In the genomic region with DNA sequence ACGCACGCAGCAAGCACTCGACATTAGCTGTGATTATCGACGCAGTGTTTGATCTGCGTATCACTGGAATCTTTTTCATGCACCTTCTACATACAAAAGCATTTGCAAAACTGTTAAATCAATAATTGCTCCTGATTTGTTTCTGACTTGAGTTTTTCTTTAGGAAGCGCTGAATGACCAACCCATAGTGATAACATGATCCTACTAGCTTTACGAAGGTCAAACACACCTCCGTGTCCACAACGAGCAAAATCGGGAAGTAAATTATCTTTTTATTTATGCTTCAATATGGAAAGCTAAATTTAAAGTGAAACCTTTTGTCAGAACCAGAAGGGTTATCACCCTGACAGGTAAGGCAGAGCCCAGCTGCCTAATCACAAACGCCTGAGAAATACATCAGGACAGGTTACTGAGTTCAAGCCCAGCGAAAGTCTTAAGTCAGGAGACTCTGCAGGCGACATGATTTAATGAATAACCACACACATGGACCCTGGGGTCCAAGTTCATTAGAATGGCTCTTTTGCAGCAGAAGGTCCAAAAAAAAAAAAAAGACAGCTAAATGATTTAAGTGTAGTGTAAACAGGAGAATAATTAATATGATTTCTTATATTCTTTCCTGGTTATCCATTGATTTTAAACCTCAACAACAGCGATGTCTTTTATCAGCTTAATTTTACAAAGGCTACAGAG, we compare ENCODE assay signal across 27 cellular contexts.
DNase-seq lines count a peak whose midpoint lies in the region; ATAC-seq and TF ChIP-seq lines count a peak whose summit lies in the region.
"Had no signal": no experiment of that assay in that cellular context is flagged by ENCODE, and none has a peak within 500 bp of the region (broad histone marks: within the 10 kb centered on the region; RNA-seq: fewer than 3 reads in every experiment).

No MANE protein-coding gene starts in this region.

- ATAC-seq in HG03280 (IDR thresholded peaks at IDR 0.05; ENCODE audit: unreplicated experiment): no peak
- ATAC-seq in HG03460 (IDR thresholded peaks at IDR 0.05; ENCODE audit: unreplicated experiment): no peak
- ATAC-seq: A549; left ventricle myocardium superior; stimulated activated naive CD8-positive, alpha-beta T cell treated with anti-CD3 and anti-CD28 coated beads, Interleukin-15, amount 100 ng/mL, for 72 hours had no signal

- no peak overlapping the region for H3K4me3 ChIP-seq in SJSA1
- no peak overlapping the region for H3K4me3 ChIP-seq in CD4-positive, alpha-beta memory T cell (ENCODE audit: low read length in 2 of 2)
- H3K4me3 ChIP-seq: A549, prostate gland had no signal

- no peaks in the 10 kb centered on the region for H3K27me3 ChIP-seq in SJSA1 (replicated peaks)
- no peaks in the 10 kb centered on the region for H3K27me3 ChIP-seq in CD4-positive, alpha-beta memory T cell (ENCODE audit: insufficient read depth, low read length)
- H3K27me3 ChIP-seq: ascending aorta, BE2C, heart left ventricle, tibial nerve had no signal

- POLR2A ChIA-PET in CD4-positive, alpha-beta memory T cell (lab: Charles Lee; ENCODE audit: partially characterized antibody): no interaction called here

- TF ChIP-seq CTCF in CD14-positive monocyte (IDR thresholded peaks at IDR 0.05) (no peak), progenitor cell of endocrine pancreas (IDR thresholded peaks at IDR 0.05; ENCODE audit: unreplicated experiment) (no peak)

- H3K9me3 ChIP-seq in SJSA1 (replicated peaks): no peaks in the 10 kb centered on the region
- H3K9me3 ChIP-seq in CD4-positive, alpha-beta memory T cell (ENCODE audit: control insufficient read depth in 1 of 2, low read length in 2 of 2): no peaks in the 10 kb centered on the region
- H3K9me3 ChIP-seq: A549, ascending aorta, BE2C, heart left ventricle, prostate gland, tibial nerve had no signal

- peaks cover 0 to 1% (median 0%) of the 10 kb centered on the region in 3 donors for H3K27me3 Mint-ChIP-seq in CD14-positive monocyte (ENCODE audit: low read depth in 3 of 3)
- H3K27me3 Mint-ChIP-seq in progenitor cell of endocrine pancreas: peaks cover 33% of the 10 kb centered on the region
- no peaks in the 10 kb centered on the region for H3K27me3 Mint-ChIP-seq in CD4-positive, alpha-beta memory T cell
- H3K27me3 Mint-ChIP-seq: activated CD4-positive, alpha-beta memory T cell treated with anti-CD3 and anti-CD28 coated beads for 36 hours; activated naive CD8-positive, alpha-beta T cell; central memory CD8-positive, alpha-beta T cell; stimulated activated naive CD8-positive, alpha-beta T cell treated with anti-CD3 and anti-CD28 coated beads, Interleukin-15, amount 100 ng/mL, for 72 hours had no signal

- H3K36me3 ChIP-seq in SJSA1: no peaks in the 10 kb centered on the region
- no peaks in the 10 kb centered on the region for H3K36me3 ChIP-seq in CD4-positive, alpha-beta memory T cell (ENCODE audit: insufficient read depth, low read length)
- H3K36me3 ChIP-seq: ascending aorta, BE2C, prostate gland, tibial nerve had no signal

- H3K27ac Mint-ChIP-seq in CD14-positive monocyte: peak overlapping the region; percentile 86 to 95 (median 93)
- H3K27ac Mint-ChIP-seq in progenitor cell of endocrine pancreas: peak overlapping the region; percentile 81
- H3K27ac Mint-ChIP-seq in CD4-positive, alpha-beta memory T cell: no peak overlapping the region
- H3K27ac Mint-ChIP-seq: activated CD4-positive, alpha-beta memory T cell treated with anti-CD3 and anti-CD28 coated beads for 36 hours; activated naive CD8-positive, alpha-beta T cell had no signal

- intact Hi-C loops in CD14-positive monocyte (cut with micrococcal nuclease): loop anchor here in 1 of 2 donors (10.0 kb wide), 1 partner anchor 243 kb away; no protein-coding TSS in a partner anchor
- intact Hi-C loops in CD4-positive, alpha-beta memory T cell (cut with micrococcal nuclease): no loop called here

- H3K4me1 Mint-ChIP-seq in CD14-positive monocyte (peaks cover 48% of the 10 kb centered on the region), progenitor cell of endocrine pancreas (ENCODE audit: low read depth) (peaks cover 23% of the 10 kb centered on the region)
- H3K4me1 Mint-ChIP-seq in CD4-positive, alpha-beta memory T cell: peaks cover 0 to 11% (median 1%) of the 10 kb centered on the region in 4 donors
- H3K4me1 Mint-ChIP-seq: stimulated activated naive CD8-positive, alpha-beta T cell treated with anti-CD3 and anti-CD28 coated beads, Interleukin-15, amount 100 ng/mL, for 72 hours had no signal

- DNase-seq in CD14-positive monocyte (ENCODE audit: low spot score) (no peak), SJSA1 (ENCODE audit: low read depth in 1 of 2, low spot score in 2 of 2) (no peak), left kidney (ENCODE audit: low read depth, low spot score) (peak; percentile 50), progenitor cell of endocrine pancreas (ENCODE audit: low spot score, unreplicated experiment) (no peak), DMS53 (lab: John Stamatoyannopoulos, UW) (no peak)
- DNase-seq in CD4-positive, alpha-beta memory T cell: no peak
- DNase-seq: activated CD4-positive, alpha-beta memory T cell treated with anti-CD3 and anti-CD28 coated beads for 36 hours; BE2C; effector CD4-positive, alpha-beta T cell; erythroblast; heart left ventricle; left ventricle myocardium superior; NCI-H1436 treated with DMSO at 0.1 percent for 48 hours; NCI-H2107; NCI-H446 treated with DMSO at 0.1 percent for 48 hours; SHP77 treated with DMSO at 0.1 percent for 48 hours; stimulated activated naive CD8-positive, alpha-beta T cell treated with anti-CD3 and anti-CD28 coated beads, Interleukin-15, amount 100 ng/mL, for 72 hours; SW 1271; T1000 had no signal

- H3K4me3 Mint-ChIP-seq in CD14-positive monocyte: peak overlapping the region; percentile 15 to 65
- H3K4me3 Mint-ChIP-seq in progenitor cell of endocrine pancreas (ENCODE audit: low read depth): no peak overlapping the region
- no peak overlapping the region for H3K4me3 Mint-ChIP-seq in CD4-positive, alpha-beta memory T cell
- H3K4me3 Mint-ChIP-seq: activated CD4-positive, alpha-beta memory T cell treated with anti-CD3 and anti-CD28 coated beads for 36 hours; activated naive CD8-positive, alpha-beta T cell; central memory CD8-positive, alpha-beta T cell; stimulated activated naive CD8-positive, alpha-beta T cell treated with anti-CD3 and anti-CD28 coated beads, Interleukin-15, amount 100 ng/mL, for 72 hours had no signal

- CTCF ChIA-PET in CD4-positive, alpha-beta memory T cell (lab: Charles Lee; ENCODE audit: partially characterized antibody): no interaction called here

- H3K36me3 Mint-ChIP-seq in CD14-positive monocyte (peaks cover 6 to 14% of the 10 kb centered on the region in 2 donors), progenitor cell of endocrine pancreas (ENCODE audit: insufficient read depth) (no peaks in the 10 kb centered on the region)
- no peaks in the 10 kb centered on the region for H3K36me3 Mint-ChIP-seq in CD4-positive, alpha-beta memory T cell
- H3K36me3 Mint-ChIP-seq: activated CD4-positive, alpha-beta memory T cell treated with anti-CD3 and anti-CD28 coated beads for 36 hours; activated naive CD8-positive, alpha-beta T cell had no signal

- H3K4me1 ChIP-seq in SJSA1 (replicated peaks): peaks cover 38% of the 10 kb centered on the region
- H3K4me1 ChIP-seq in CD4-positive, alpha-beta memory T cell (ENCODE audit: insufficient read depth, low read length): no peaks in the 10 kb centered on the region
- H3K4me1 ChIP-seq: BE2C, prostate gland had no signal

- peak overlapping the region; percentile 93; the same call in 1 of the 2 replicates for H3K27ac ChIP-seq in SJSA1
- H3K27ac ChIP-seq in CD4-positive, alpha-beta memory T cell (ENCODE audit: low read depth, low read length): no peak overlapping the region
- H3K27ac ChIP-seq: prostate gland had no signal

- H3K9me3 Mint-ChIP-seq in CD14-positive monocyte (peaks cover 0 to 3% (median 0%) of the 10 kb centered on the region in 7 donors), progenitor cell of endocrine pancreas (ENCODE audit: low read depth) (no peaks in the 10 kb centered on the region)
- peaks cover 0 to 1% (median 0%) of the 10 kb centered on the region in 8 donors for H3K9me3 Mint-ChIP-seq in CD4-positive, alpha-beta memory T cell
- H3K9me3 Mint-ChIP-seq: activated CD4-positive, alpha-beta memory T cell treated with anti-CD3 and anti-CD28 coated beads for 36 hours; central memory CD8-positive, alpha-beta T cell; stimulated activated naive CD8-positive, alpha-beta T cell treated with anti-CD3 and anti-CD28 coated beads, Interleukin-15, amount 100 ng/mL, for 72 hours had no signal

Comparison
In these comparisons a context has a peak if more than half of its experiments do, and no peak if none do; other contexts are left out.
1. H3K27ac Mint-ChIP-seq: peak in CD14-positive monocyte (7 of 7) and progenitor cell of endocrine pancreas (single experiment); none in CD4-positive, alpha-beta memory T cell (0 of 7).
2. H3K4me3 Mint-ChIP-seq: peak in CD14-positive monocyte (2 of 2); none in progenitor cell of endocrine pancreas (single experiment) and CD4-positive, alpha-beta memory T cell (0 of 8).